8 cellular contexts compared by ENCODE assay signal in the genomic region with DNA sequence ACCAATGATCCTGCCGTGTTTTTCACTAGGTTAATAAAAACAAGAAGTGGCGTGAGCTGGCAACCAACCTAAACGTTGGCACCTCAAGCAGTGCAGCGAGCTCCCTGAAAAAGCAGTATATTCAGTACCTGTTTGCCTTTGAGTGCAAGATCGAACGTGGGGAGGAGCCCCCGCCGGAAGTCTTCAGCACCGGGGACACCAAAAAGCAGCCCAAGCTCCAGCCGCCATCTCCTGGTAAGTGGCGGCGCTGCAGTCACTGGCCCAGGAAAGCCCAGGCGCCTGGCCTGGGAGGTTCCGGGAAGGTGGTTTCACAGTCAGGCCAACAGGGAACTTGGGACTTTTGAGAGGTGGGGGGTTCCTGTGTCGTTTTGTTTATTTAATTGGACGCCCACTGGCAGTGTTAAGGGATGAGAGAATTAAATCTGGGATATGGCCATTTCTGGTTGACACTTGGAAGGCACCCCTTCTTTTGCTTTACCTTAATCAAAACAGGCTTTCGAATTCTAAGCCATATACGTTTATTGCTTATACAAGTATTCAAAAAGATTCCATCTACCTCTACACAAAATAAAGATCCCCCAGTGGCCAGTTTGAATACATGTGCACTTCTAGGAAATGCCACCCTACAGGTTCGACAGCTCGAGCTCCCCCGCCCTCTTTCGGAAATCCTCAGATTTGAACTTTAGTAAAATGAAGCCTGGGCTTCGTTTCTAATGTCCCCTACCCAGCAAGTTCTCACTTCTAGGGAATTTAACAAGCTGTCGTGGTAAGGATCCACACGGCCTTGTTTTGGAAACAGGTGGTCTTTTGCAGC.
DNase-seq lines count a peak whose midpoint lies in the region; ATAC-seq and TF ChIP-seq lines count a peak whose summit lies in the region.

No MANE protein-coding gene starts in this region.

- H3K27ac Mint-ChIP-seq in activated CD8-positive, alpha-beta T cell treated with anti-CD3 and anti-CD28 coated beads for 36 hours, result no peak overlapping the region

- POLR2A ChIA-PET in activated CD8-positive, alpha-beta T cell treated with anti-CD3 and anti-CD28 coated beads for 36 hours (lab: Charles Lee), result interaction anchor here (2.1 kb wide), 1 partner anchor 130 kb away, joined by 5 read pairs; no protein-coding TSS in a partner anchor

- in situ Hi-C loops in ACHN (cut with HindIII; ENCODE audit: low pct_ligation_motif_present, low pct_unique_long_range_greater_than_20kb, low sequenced_read_pairs), result no loop called here

- H3K4me1 Mint-ChIP-seq in activated CD8-positive, alpha-beta T cell treated with anti-CD3 and anti-CD28 coated beads for 36 hours (ENCODE audit: low read depth), result peaks cover 6% of the 10 kb centered on the region

- H3K4me3 Mint-ChIP-seq in activated CD8-positive, alpha-beta T cell treated with anti-CD3 and anti-CD28 coated beads for 36 hours, result no peak overlapping the region

- intact Hi-C loops in activated CD8-positive, alpha-beta T cell treated with anti-CD3 and anti-CD28 coated beads for 36 hours (cut with micrococcal nuclease), result loop anchor here (1.0 kb wide), 1 partner anchor 150 kb away; no protein-coding TSS in a partner anchor

- peak; percentile 94 for TF ChIP-seq CTCF in activated CD8-positive, alpha-beta T cell treated with anti-CD3 and anti-CD28 coated beads for 36 hours (IDR thresholded peaks at IDR 0.05)

- ATAC-seq in GM19467 (IDR thresholded peaks at IDR 0.05; ENCODE audit: unreplicated experiment), result peak; percentile 64
- peak; percentile 90 for ATAC-seq in activated CD8-positive, alpha-beta T cell treated with anti-CD3 and anti-CD28 coated beads for 36 hours
- no peak for ATAC-seq in HG03378 (IDR thresholded peaks at IDR 0.05; ENCODE audit: unreplicated experiment)

- no peaks in the 10 kb centered on the region for H3K27me3 Mint-ChIP-seq in activated CD8-positive, alpha-beta T cell treated with anti-CD3 and anti-CD28 coated beads for 36 hours

- H3K9me3 Mint-ChIP-seq in activated CD8-positive, alpha-beta T cell treated with anti-CD3 and anti-CD28 coated beads for 36 hours, result no peaks in the 10 kb centered on the region

- CTCF ChIA-PET in activated CD8-positive, alpha-beta T cell treated with anti-CD3 and anti-CD28 coated beads for 36 hours (lab: Charles Lee), result interaction anchor here (0.5 to 4.5 kb wide), 23 partner anchors 10 to 625 kb away, joined by 3 to 39 read pairs (median 3); no protein-coding TSS in a partner anchor

- DNase-seq in ACHN (peak; percentile 65), NCI-H345 treated with DMSO at 0.1 percent for 48 hours (lab: John Stamatoyannopoulos, UW; ENCODE audit: unreplicated experiment) (peak; percentile 39), lung microvascular endothelial cell (ENCODE audit: low read depth in 2 of 2) (peak; percentile 62 to 66)
- peak; percentile 75 for DNase-seq in activated CD8-positive, alpha-beta T cell treated with anti-CD3 and anti-CD28 coated beads for 36 hours
- peak; percentile 34 for DNase-seq in effector CD4-positive, alpha-beta T cell
- DNase-seq in stimulated activated CD4-positive, alpha-beta T cell treated with anti-CD3 and anti-CD28 coated beads, TNF-alpha, amount 100 ng/mL, for 48 hours (ENCODE audit: low read depth in 3 of 3), result peak; percentile 26 to 52 (median 38)

- H3K36me3 Mint-ChIP-seq in activated CD8-positive, alpha-beta T cell treated with anti-CD3 and anti-CD28 coated beads for 36 hours (ENCODE audit: low read depth), result peaks cover 10% of the 10 kb centered on the region
